Comparison of ENCODE assay signal across 1 cellular context in genomic region chr2:149745396-149745925, GRCh38.
TF ChIP-seq lines count a peak whose summit lies in the region.

No MANE protein-coding gene starts in this region.

TF ChIP-seq in GM23338, 12 proteins besides CTCF, POLR2A, EP300 and RAD21 (continued from another document):
- TF ChIP-seq, protein P1, sequence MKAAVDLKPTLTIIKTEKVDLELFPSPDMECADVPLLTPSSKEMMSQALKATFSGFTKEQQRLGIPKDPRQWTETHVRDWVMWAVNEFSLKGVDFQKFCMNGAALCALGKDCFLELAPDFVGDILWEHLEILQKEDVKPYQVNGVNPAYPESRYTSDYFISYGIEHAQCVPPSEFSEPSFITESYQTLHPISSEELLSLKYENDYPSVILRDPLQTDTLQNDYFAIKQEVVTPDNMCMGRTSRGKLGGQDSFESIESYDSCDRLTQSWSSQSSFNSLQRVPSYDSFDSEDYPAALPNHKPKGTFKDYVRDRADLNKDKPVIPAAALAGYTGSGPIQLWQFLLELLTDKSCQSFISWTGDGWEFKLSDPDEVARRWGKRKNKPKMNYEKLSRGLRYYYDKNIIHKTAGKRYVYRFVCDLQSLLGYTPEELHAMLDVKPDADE (IDR thresholded peaks at IDR 0.05): no peak
- no peak for TF ChIP-seq ZNF462 (CRISPR knock-in tag; IDR thresholded peaks at IDR 0.05)
- no peak for TF ChIP-seq REST (IDR thresholded peaks at IDR 0.05; ENCODE audit: unreplicated experiment)
- TF ChIP-seq ZNF331 (CRISPR knock-in tag; IDR thresholded peaks at IDR 0.05; ENCODE audit: low read depth): no peak
- TF ChIP-seq JUNB (IDR thresholded peaks at IDR 0.05; ENCODE audit: unreplicated experiment): no peak
- no peak for TF ChIP-seq POLR2AphosphoS5 (IDR thresholded peaks at IDR 0.05; ENCODE audit: low read depth)
- no peak for TF ChIP-seq CREB1 (CRISPR knock-in tag; IDR thresholded peaks at IDR 0.05; ENCODE audit: low read depth)
